Comparison of ENCODE assay signal across 13 cellular contexts in the genomic region with DNA sequence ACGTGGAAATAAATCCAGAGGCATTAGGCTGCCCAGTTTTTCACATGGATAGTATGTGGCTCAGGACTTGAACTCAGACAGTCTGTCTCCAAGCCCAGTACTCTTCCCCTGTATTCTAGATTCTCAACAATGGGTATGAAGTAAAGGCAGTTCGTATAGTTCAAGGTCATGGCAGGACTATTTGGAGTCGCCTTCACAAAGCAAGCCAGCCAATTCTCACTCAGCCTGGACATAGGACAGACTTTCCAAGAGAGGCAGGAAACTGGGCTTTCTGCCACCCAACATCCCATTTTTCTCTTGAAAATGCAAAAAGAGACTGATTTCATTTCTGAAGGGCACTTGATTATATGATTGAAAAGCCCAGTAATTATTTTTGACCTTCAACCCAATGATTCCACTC.
"Had no signal": no experiment of that assay in that cellular context is flagged by ENCODE, and none has a peak within 500 bp of the region (broad histone marks: within the 10 kb centered on the region; RNA-seq: fewer than 3 reads in every experiment).

No MANE protein-coding gene starts in this region.

- DNase-seq: activated CD4-positive, alpha-beta T cell treated with anti-CD3 and anti-CD28 coated beads, Interleukin-2, amount 50 U/mL, for 4 hours; activated gamma-delta T cell; erythroblast; nephron progenitor cell; posterior cingulate gyrus; retina; stimulated activated naive CD8-positive, alpha-beta T cell treated with anti-CD3 and anti-CD28 coated beads, Interleukin-15, Interleukin-2, amounts not matched to agents 100 U/mL and 50 U/mL, for 24 hours; upper lobe of left lung; WERI-Rb-1 had no signal

- ATAC-seq: stimulated activated naive CD8-positive, alpha-beta T cell treated with anti-CD3 and anti-CD28 coated beads, Interleukin-15, Interleukin-2, amounts not matched to agents 100 U/mL and 50 U/mL, for 24 hours had no signal

- H3K27ac ChIP-seq: cardiac muscle cell, SK-N-MC, suprapubic skin, upper lobe of left lung, WERI-Rb-1 had no signal

- H3K4me3 ChIP-seq: cardiac muscle cell, lung, SK-N-MC, suprapubic skin, upper lobe of left lung had no signal

- H3K27me3 ChIP-seq: cardiac muscle cell, suprapubic skin, upper lobe of left lung had no signal

- H3K9me3 ChIP-seq: suprapubic skin, upper lobe of left lung had no signal

- H3K36me3 ChIP-seq: cardiac muscle cell, suprapubic skin, upper lobe of left lung, WERI-Rb-1 had no signal

- H3K4me1 ChIP-seq: suprapubic skin had no signal
